ENCODE assay signal across 29 cellular contexts in genomic region chr11:24046731-24047130, GRCh38.
"Had no signal": no experiment of that assay in that cellular context is flagged by ENCODE, and none has a peak within 500 bp of the region (broad histone marks: within the 10 kb centered on the region; RNA-seq: fewer than 3 reads in every experiment).

No MANE protein-coding gene starts in this region.

- H3K27ac ChIP-seq: ascending aorta, body of pancreas, Peyer's patch, RWPE1, SJCRH30 had no signal

- H3K4me1 ChIP-seq: ascending aorta, body of pancreas, Peyer's patch had no signal

- ATAC-seq: activated CD8-positive, alpha-beta T cell treated with anti-CD3 and anti-CD28 coated beads, Interleukin-2, amount 10 ng/mL, durations not matched to agents 7 days and 5 days; body of pancreas; WTC11 had no signal

- H3K27me3 ChIP-seq: ascending aorta, body of pancreas, MG63, Peyer's patch, SJCRH30 had no signal

- H3K4me1 Mint-ChIP-seq: activated naive CD4-positive, alpha-beta T cell treated with anti-CD3 and anti-CD28 coated beads, Interleukin-2, amount 50 U/mL, for 24 hours; central memory CD8-positive, alpha-beta T cell; WTC11 had no signal

- H3K4me3 Mint-ChIP-seq: activated CD8-positive, alpha-beta T cell treated with anti-CD3 and anti-CD28 coated beads, Interleukin-2, amount 10 ng/mL, durations not matched to agents 7 days and 5 days; activated naive CD4-positive, alpha-beta T cell treated with anti-CD3 and anti-CD28 coated beads, Interleukin-2, amount 50 U/mL, for 24 hours; central memory CD8-positive, alpha-beta T cell; T-helper 1 cell treated with Interleukin-12 subunit alpha and Interleukin-12 subunit beta and Interleukin-4 antibody, amounts not matched to agents 30 μg/mL and 1 μg/mL, for 36 hours; WTC11 had no signal

- DNase-seq: activated CD4-positive, alpha-beta T cell treated with anti-CD3 and anti-CD28 coated beads for 48 hours; activated CD4-positive, alpha-beta T cell treated with anti-CD3 and anti-CD28 coated beads, Interleukin-2, amount 50 U/mL, for 4 hours; activated CD4-positive, CD25-positive, alpha-beta regulatory T cell treated with anti-CD3 and anti-CD28 coated beads, Interleukin-2, amount 50 U/mL, for 72 hours; activated CD8-positive, alpha-beta memory T cell treated with anti-CD3 and anti-CD28 coated beads, Interleukin-2, amount 50 U/mL, for 48 hours; activated CD8-positive, alpha-beta T cell treated with anti-CD3 and anti-CD28 coated beads, Interleukin-2, amount 10 ng/mL, durations not matched to agents 7 days and 5 days; activated naive CD4-positive, alpha-beta T cell; activated T-cell treated with anti-CD3 and anti-CD28 coated beads, Interleukin-2, amount 50 U/mL, for 1 hour; amniotic stem cell; body of pancreas; Kasumi-1; KBM-7; MG63; NCI-H1105; NCI-H1436; NCI-H1694 treated with DMSO at 0.1 percent for 48 hours; NCI-H2029 treated with DMSO at 0.1 percent for 48 hours; NCI-H510A treated with DMSO at 0.1 percent for 48 hours; NCI-H69; NK-92 treated with Interleukin-12 subunit alpha and Interleukin-12 subunit beta, amount 100 ng/mL, for 24 hours; OCI-M1; Peyer's patch; Right ventricle myocardium superior; SJCRH30 had no signal

- H3K36me3 ChIP-seq: ascending aorta, MG63, Peyer's patch, SJCRH30 had no signal

- H3K27ac Mint-ChIP-seq: activated CD8-positive, alpha-beta T cell treated with anti-CD3 and anti-CD28 coated beads, Interleukin-2, amount 10 ng/mL, durations not matched to agents 7 days and 5 days; activated naive CD4-positive, alpha-beta T cell treated with anti-CD3 and anti-CD28 coated beads, Interleukin-2, amount 50 U/mL, for 24 hours; T-helper 1 cell treated with Interleukin-12 subunit alpha and Interleukin-12 subunit beta and Interleukin-4 antibody, amounts not matched to agents 30 μg/mL and 1 μg/mL, for 36 hours; WTC11 had no signal

- H3K27me3 Mint-ChIP-seq: activated naive CD4-positive, alpha-beta T cell treated with anti-CD3 and anti-CD28 coated beads, Interleukin-2, amount 50 U/mL, for 24 hours; central memory CD8-positive, alpha-beta T cell had no signal

- H3K4me3 ChIP-seq: ascending aorta, body of pancreas, MG63, Peyer's patch, SJCRH30 had no signal

- H3K9me3 ChIP-seq: ascending aorta, body of pancreas, MG63, SJCRH30 had no signal
